In the genomic region with DNA sequence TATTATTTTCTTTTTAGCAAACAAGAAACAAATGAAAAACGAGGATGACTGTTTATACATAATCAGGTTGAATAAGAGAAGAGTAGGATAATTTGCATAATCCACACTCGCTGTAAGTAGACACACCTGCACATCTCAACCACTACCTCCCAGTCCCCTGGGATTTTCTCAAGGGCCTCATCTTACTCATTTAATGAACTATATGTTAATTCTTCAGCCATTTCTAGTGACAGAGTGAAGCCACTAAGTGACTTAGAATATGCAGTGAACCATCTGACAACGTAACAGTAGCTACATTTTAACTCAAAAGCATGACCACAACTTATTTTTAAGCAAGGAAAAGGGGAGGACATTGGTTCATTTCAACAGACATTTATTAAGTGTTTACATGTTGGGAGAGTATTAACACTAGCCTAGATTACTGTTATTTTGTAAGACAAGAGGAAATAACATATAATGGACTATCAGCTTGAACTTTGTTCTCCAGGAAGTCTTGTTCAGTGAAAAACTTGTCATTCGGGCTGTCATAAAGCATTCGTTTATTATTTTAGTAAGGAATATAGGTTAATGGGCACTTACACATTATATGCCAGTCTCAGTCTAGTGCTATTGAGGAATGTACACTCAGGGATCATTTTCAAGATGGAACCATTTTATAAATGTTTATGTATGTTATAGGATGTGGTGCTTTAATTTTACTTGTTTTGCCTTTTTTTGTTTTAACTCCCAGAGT, we compare ENCODE assay signal across 1 cellular context.
TF ChIP-seq lines count a peak whose summit lies in the region.

No MANE protein-coding gene starts in this region.

TF ChIP-seq in SK-N-SH, 30 proteins besides CTCF, POLR2A, EP300 and RAD21 (continued from another document):
- TF ChIP-seq, protein P1, sequence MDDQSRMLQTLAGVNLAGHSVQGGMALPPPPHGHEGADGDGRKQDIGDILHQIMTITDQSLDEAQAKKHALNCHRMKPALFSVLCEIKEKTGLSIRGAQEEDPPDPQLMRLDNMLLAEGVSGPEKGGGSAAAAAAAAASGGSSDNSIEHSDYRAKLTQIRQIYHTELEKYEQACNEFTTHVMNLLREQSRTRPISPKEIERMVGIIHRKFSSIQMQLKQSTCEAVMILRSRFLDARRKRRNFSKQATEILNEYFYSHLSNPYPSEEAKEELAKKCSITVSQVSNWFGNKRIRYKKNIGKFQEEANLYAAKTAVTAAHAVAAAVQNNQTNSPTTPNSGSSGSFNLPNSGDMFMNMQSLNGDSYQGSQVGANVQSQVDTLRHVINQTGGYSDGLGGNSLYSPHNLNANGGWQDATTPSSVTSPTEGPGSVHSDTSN (IDR thresholded peaks at IDR 0.05), result no peak
